ENCODE assay signal across 10 cellular contexts in the genomic region with DNA sequence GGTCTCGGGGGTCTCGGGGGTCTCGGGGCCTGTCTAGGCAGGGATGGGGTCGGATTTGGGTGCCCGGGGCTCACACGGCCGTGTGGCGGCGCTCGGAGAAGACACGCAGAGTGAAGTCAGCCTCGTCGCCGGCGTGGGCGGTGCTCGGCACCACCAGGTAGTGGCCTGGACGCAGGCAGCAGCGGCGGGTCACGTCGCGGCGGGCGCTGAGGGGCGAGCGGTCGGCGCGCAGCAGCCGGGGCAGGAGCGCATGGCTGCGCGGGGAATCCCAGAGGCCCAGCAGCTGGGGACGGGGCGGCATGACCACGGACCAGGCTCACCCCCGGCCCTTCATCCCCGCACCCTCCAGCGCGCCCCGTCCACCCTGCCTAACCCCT. TPM values are rescaled to one million over a fixed set of nuclear protein-coding genes. Genes with fewer than 3 reads are reported as not detected.
A peak's percentile ranks its signal among the peaks of the same experiment; 100 is the strongest.
DNase-seq lines count a peak whose midpoint lies in the region; ATAC-seq, FAIRE-seq and TF ChIP-seq lines count a peak whose summit lies in the region.
"Had no signal": no experiment of that assay in that cellular context is flagged by ENCODE, and none has a peak within 500 bp of the region (broad histone marks: within the 10 kb centered on the region; RNA-seq: fewer than 3 reads in every experiment).

No MANE protein-coding gene starts in this region.

- peaks cover 54% of the 10 kb centered on the region for H3K4me1 Mint-ChIP-seq in dendritic cell treated with granulocyte-macrophage colony-stimulating factor and Interleukin-4, amounts not matched to agents 40 ng/mL and 50 ng/mL, for 4 days (ENCODE audit: low read depth)
- H3K4me1 Mint-ChIP-seq in stimulated activated naive CD8-positive, alpha-beta T cell treated with anti-CD3 and anti-CD28 coated beads, Interleukin-15, amount 100 ng/mL, for 72 hours: peaks cover 51% of the 10 kb centered on the region

- peak overlapping the region; percentile 54 for H2BK15ac ChIP-seq in mesenchymal stem cell (ENCODE audit: low read depth, poor library complexity, severe bottlenecking)

- peaks cover 14% of the 10 kb centered on the region for H3K36me3 Mint-ChIP-seq in dendritic cell treated with granulocyte-macrophage colony-stimulating factor and Interleukin-4, amounts not matched to agents 40 ng/mL and 50 ng/mL, for 4 days (ENCODE audit: low read depth)
- H3K36me3 Mint-ChIP-seq: activated naive CD4-positive, alpha-beta T cell treated with anti-CD3 and anti-CD28 coated beads, Interleukin-2, amount 50 U/mL, for 24 hours had no signal

- no peak overlapping the region for H3K23ac ChIP-seq in mesenchymal stem cell (ENCODE audit: low read length in 2 of 2)

- no peak for TF ChIP-seq CTCF in VCaP (conservative IDR thresholded peaks at IDR 0.05)

- H2AK5ac ChIP-seq in mesenchymal stem cell (ENCODE audit: low read length, severe bottlenecking): no peak overlapping the region

- peak overlapping the region; percentile 53 to 59 for H3K4me3 ChIP-seq in mesenchymal stem cell (ENCODE audit: insufficient read depth in 1 of 2, low read depth in 1 of 2, low read length in 2 of 2)

- peak; percentile 47 for ATAC-seq in stimulated activated naive CD8-positive, alpha-beta T cell treated with anti-CD3 and anti-CD28 coated beads, Interleukin-15, amount 100 ng/mL, for 72 hours

- peak overlapping the region; percentile 64 for H4K91ac ChIP-seq in mesenchymal stem cell (ENCODE audit: low read length)

- H3K9ac ChIP-seq in mesenchymal stem cell (ENCODE audit: low read length): no peak overlapping the region

- H3K4ac ChIP-seq in mesenchymal stem cell (ENCODE audit: low read depth in 1 of 2, low read length in 2 of 2): peak overlapping the region in 1 of 2 experiments; percentile 54

- no peak for FAIRE-seq in RCC 7860 (lab: Jason Lieb, UNC)
- FAIRE-seq: G401.6 had no signal

- peaks cover 25% of the 10 kb centered on the region for H3K27me3 Mint-ChIP-seq in dendritic cell treated with granulocyte-macrophage colony-stimulating factor and Interleukin-4, amounts not matched to agents 40 ng/mL and 50 ng/mL, for 4 days
- peaks cover 14% of the 10 kb centered on the region for H3K27me3 Mint-ChIP-seq in stimulated activated naive CD8-positive, alpha-beta T cell treated with anti-CD3 and anti-CD28 coated beads, Interleukin-15, amount 100 ng/mL, for 72 hours

- no peaks in the 10 kb centered on the region for H3K9me3 ChIP-seq in mesenchymal stem cell (ENCODE audit: control insufficient read depth, low read length)

- H3K4me1 ChIP-seq in mesenchymal stem cell (ENCODE audit: control insufficient read depth, insufficient read depth, low read depth, low read length): peaks cover 42% of the 10 kb centered on the region

- intact Hi-C loops in dendritic cell treated with granulocyte-macrophage colony-stimulating factor and Interleukin-4, amounts not matched to agents 40 ng/mL and 50 ng/mL, for 4 days (cut with micrococcal nuclease): loop anchor here (10.0 kb wide), 1 partner anchor 109 kb away; the partner anchor contains the start of gene HNRNPL

- peak overlapping the region; percentile 60 for H3K4me3 Mint-ChIP-seq in dendritic cell treated with granulocyte-macrophage colony-stimulating factor and Interleukin-4, amounts not matched to agents 40 ng/mL and 50 ng/mL, for 4 days
- H3K4me3 Mint-ChIP-seq in stimulated activated naive CD8-positive, alpha-beta T cell treated with anti-CD3 and anti-CD28 coated beads, Interleukin-15, amount 100 ng/mL, for 72 hours: peak overlapping the region; percentile 76 to 79

- WGBS in mesenchymal stem cell: 4% methylated on average over 31 of the region's 42 CpGs

- H2BK120ac ChIP-seq in mesenchymal stem cell (ENCODE audit: low read depth, low read length): no peak overlapping the region

- peak overlapping the region; percentile 71 for H3K4me2 ChIP-seq in mesenchymal stem cell (ENCODE audit: low read length, poor library complexity, severe bottlenecking)

- H2BK5ac ChIP-seq in mesenchymal stem cell (ENCODE audit: low read depth, low read length, poor library complexity, severe bottlenecking): no peak overlapping the region

- H4K8ac ChIP-seq in mesenchymal stem cell (ENCODE audit: low read length): peak overlapping the region; percentile 88

- H3K79me1 ChIP-seq in mesenchymal stem cell (replicated peaks; ENCODE audit: low read length, poor library complexity, severe bottlenecking): no peaks in the 10 kb centered on the region

- no peak overlapping the region for H3K27ac Mint-ChIP-seq in dendritic cell treated with granulocyte-macrophage colony-stimulating factor and Interleukin-4, amounts not matched to agents 40 ng/mL and 50 ng/mL, for 4 days
- no peak overlapping the region for H3K27ac Mint-ChIP-seq in stimulated activated naive CD8-positive, alpha-beta T cell treated with anti-CD3 and anti-CD28 coated beads, Interleukin-15, amount 100 ng/mL, for 72 hours
- H3K27ac Mint-ChIP-seq: activated naive CD4-positive, alpha-beta T cell treated with anti-CD3 and anti-CD28 coated beads, Interleukin-2, amount 50 U/mL, for 24 hours had no signal

- H3K27me3 ChIP-seq in mesenchymal stem cell (ENCODE audit: control insufficient read depth in 1 of 2, insufficient read depth in 1 of 2, low read length in 2 of 2): peaks cover 0 to 16% of the 10 kb centered on the region in 2 experiments

- DNase-seq in NCI-H82 (lab: John Stamatoyannopoulos, UW): peak; percentile 48
- DNase-seq in NCI-H82 treated with DMSO at 0.1 percent for 48 hours (lab: John Stamatoyannopoulos, UW; ENCODE audit: unreplicated experiment): no peak
- peak; percentile 44 for DNase-seq in mesenchymal stem cell
- peak; percentile 61 to 66 for DNase-seq in stimulated activated naive CD8-positive, alpha-beta T cell treated with anti-CD3 and anti-CD28 coated beads, Interleukin-15, amount 100 ng/mL, for 72 hours
- DNase-seq in RCC 7860 (ENCODE audit: low spot score): no peak
- no peak for DNase-seq in Ammon's horn (ENCODE audit: low spot score)

- H3K14ac ChIP-seq in mesenchymal stem cell (ENCODE audit: low read length in 2 of 2): no peak overlapping the region

- peak overlapping the region in 1 of 2 experiments; percentile 78 for H2BK12ac ChIP-seq in mesenchymal stem cell (ENCODE audit: low read length in 2 of 2)

- no peaks in the 10 kb centered on the region for H3K9me3 Mint-ChIP-seq in dendritic cell treated with granulocyte-macrophage colony-stimulating factor and Interleukin-4, amounts not matched to agents 40 ng/mL and 50 ng/mL, for 4 days
- no peaks in the 10 kb centered on the region for H3K9me3 Mint-ChIP-seq in stimulated activated naive CD8-positive, alpha-beta T cell treated with anti-CD3 and anti-CD28 coated beads, Interleukin-15, amount 100 ng/mL, for 72 hours
- H3K9me3 Mint-ChIP-seq: activated naive CD4-positive, alpha-beta T cell treated with anti-CD3 and anti-CD28 coated beads, Interleukin-2, amount 50 U/mL, for 24 hours had no signal

- peaks cover 10 to 29% of the 10 kb centered on the region in 2 experiments for H3K36me3 ChIP-seq in mesenchymal stem cell (ENCODE audit: control insufficient read depth in 1 of 2, insufficient read depth in 2 of 2, low read depth in 1 of 2, low read length in 2 of 2)

- H2AFZ ChIP-seq in mesenchymal stem cell (ENCODE audit: low read depth, low read length): peak overlapping the region; percentile 42

- H3K27ac ChIP-seq in VCaP (peak overlapping the region; percentile 51), mesenchymal stem cell (ENCODE audit: low read length, poor library complexity, severe bottlenecking) (no peak overlapping the region)

- H3K18ac ChIP-seq in mesenchymal stem cell (ENCODE audit: low read depth in 1 of 2, low read length in 2 of 2): peak overlapping the region; percentile 84 to 89

RNA-seq across cellular contexts. Expression of gene CAPN12, which starts 8.2 kb away (rescaled TPM):
- polyA plus RNA-seq in mesenchymal stem cell (2013, experiment 1 of 2): 1.6 TPM
- polyA plus RNA-seq in mesenchymal stem cell (2013, experiment 2 of 2): 1.5 TPM

RNA-seq across cellular contexts. Expression of gene LGALS7, which starts 37.3 kb away (rescaled TPM):
- not detected for polyA plus RNA-seq in mesenchymal stem cell (2013, experiment 1 of 2)
- not detected for polyA plus RNA-seq in mesenchymal stem cell (2013, experiment 2 of 2)

RNA-seq across cellular contexts. Expression of gene LGALS7B, which starts 53.0 kb away (rescaled TPM):
- not detected for polyA plus RNA-seq in mesenchymal stem cell (2013, experiment 1 of 2)
- polyA plus RNA-seq in mesenchymal stem cell (2013, experiment 2 of 2): not detected

Comparison
In these comparisons a context has a peak if more than half of its experiments do, and no peak if none do; other contexts are left out.
1. DNase-seq: peak in NCI-H82 (single experiment), mesenchymal stem cell (single experiment) and stimulated activated naive CD8-positive, alpha-beta T cell treated with anti-CD3 and anti-CD28 coated beads, Interleukin-15, amount 100 ng/mL, for 72 hours (2 of 2); none in NCI-H82 treated with DMSO at 0.1 percent for 48 hours (single experiment), RCC 7860 (single experiment) and Ammon's horn (single experiment).